8 cellular contexts compared by ENCODE assay signal in genomic region chrX:103941201-103941975, GRCh38. TPM values are rescaled to one million over a fixed set of nuclear protein-coding genes. Genes with fewer than 3 reads are reported as not detected.
DNase-seq lines count a peak whose midpoint lies in the region; ATAC-seq and TF ChIP-seq lines count a peak whose summit lies in the region.

No MANE protein-coding gene starts in this region.

- H3K4me3 ChIP-seq in Karpas-422 (ENCODE audit: low read length) = no peak overlapping the region
- no peak overlapping the region for H3K4me3 ChIP-seq in adrenal gland
- H3K4me3 ChIP-seq in kidney epithelial cell (ENCODE audit: low read depth, low read length) = no peak overlapping the region

- H3K9me3 ChIP-seq in Karpas-422 (ENCODE audit: low read length) = no peaks in the 10 kb centered on the region
- H3K9me3 ChIP-seq in adrenal gland (replicated peaks in 1 of 3) = no peaks in the 10 kb centered on the region

- intact Hi-C loops in adrenal gland (cut with DNase I) = no loop called here

- H3K36me3 ChIP-seq in Karpas-422 (ENCODE audit: insufficient read depth, low read length) = no peaks in the 10 kb centered on the region
- H3K36me3 ChIP-seq in adrenal gland (replicated peaks in 1 of 2) = no peaks in the 10 kb centered on the region
- H3K36me3 ChIP-seq in kidney epithelial cell (ENCODE audit: control insufficient read depth, insufficient read depth, low read length) = no peaks in the 10 kb centered on the region

- H3K9ac ChIP-seq in Karpas-422 (ENCODE audit: low read length) = no peak overlapping the region

- peak; percentile 26 for DNase-seq in CD1c-positive myeloid dendritic cell (ENCODE audit: extremely low spot score)
- peak; percentile 22 for DNase-seq in GM13976 (ENCODE audit: low spot score)
- DNase-seq in Karpas-422 = peak; percentile 69
- peak in 1 of 7 donors; percentile 1 for DNase-seq in adrenal gland
- DNase-seq in kidney epithelial cell (ENCODE audit: low read depth) = no peak
- no peak for DNase-seq in kidney glomerular epithelial cell (lab: John Stamatoyannopoulos, UW)

- no peaks in the 10 kb centered on the region for H3K79me2 ChIP-seq in Karpas-422 (ENCODE audit: low read length)

- in situ Hi-C loops in GM13976 (cut with MboI; ENCODE audit: low sequenced_read_pairs, unreplicated experiment) = no loop called here

- H4K20me1 ChIP-seq in Karpas-422 (ENCODE audit: insufficient read depth, low read depth, low read length) = no peaks in the 10 kb centered on the region

- no peaks in the 10 kb centered on the region for H3K9me2 ChIP-seq in Karpas-422 (replicated peaks; ENCODE audit: insufficient read depth, low read length)

- TF ChIP-seq CTCF in GM13976 (IDR thresholded peaks at IDR 0.05; ENCODE audit: borderline replicate concordance, control extremely low read depth, extremely low read depth, insufficient read depth, missing control alignments) = peak; percentile 18
- peak; percentile 24 to 54 (median 42) for TF ChIP-seq CTCF in adrenal gland (IDR thresholded peaks at IDR 0.05)
- peak; percentile 48 for TF ChIP-seq CTCF in kidney epithelial cell (IDR thresholded peaks at IDR 0.05; ENCODE audit: insufficient read depth, low read length, poor library complexity, severe bottlenecking)

- H3K27ac ChIP-seq in Karpas-422 (ENCODE audit: low read length) (no peak overlapping the region), adrenal gland (no peak overlapping the region)

- WGBS in adrenal gland, 4 donors = 14 to 22% (median 14%) methylated on average over 3 of the region's 3 CpGs

- H3K27me3 ChIP-seq in Karpas-422 (ENCODE audit: low read length) (no peaks in the 10 kb centered on the region), adrenal gland (peaks cover 8% of the 10 kb centered on the region), kidney epithelial cell (ENCODE audit: control insufficient read depth, insufficient read depth, low read length) (no peaks in the 10 kb centered on the region)

- H2AFZ ChIP-seq in Karpas-422 (ENCODE audit: low read length) = no peak overlapping the region

- ATAC-seq in GM19328 (IDR thresholded peaks at IDR 0.05; ENCODE audit: unreplicated experiment) = no peak
- no peak for ATAC-seq in GM21447 (IDR thresholded peaks at IDR 0.05; ENCODE audit: unreplicated experiment)

- TF ChIP-seq POLR2A in adrenal gland (IDR thresholded peaks at IDR 0.05) = no peak

- H3K4me1 ChIP-seq in Karpas-422 (ENCODE audit: low read length) (no peaks in the 10 kb centered on the region), adrenal gland (replicated peaks in 1 of 2) (no peaks in the 10 kb centered on the region)

- H3K4me2 ChIP-seq in Karpas-422 (ENCODE audit: low read depth, low read length, poor library complexity, severe bottlenecking) = no peak overlapping the region

RNA-seq across cellular contexts. Expression of gene TMSB15B, which starts 21.0 kb away (rescaled TPM):
- 1.0 and 13.2 TPM in 2 replicates for total RNA-seq in Karpas-422 (2014; rRNA removed; shearing (Covaris generic); ENCODE audit: low replicate concordance)
- total RNA-seq in adrenal gland (1 to 10 TPM in 3 of 8 donors, under 1 TPM in 3, not detected in 2; 0.25 to 2.0 (median 1.0) TPM), kidney epithelial cell (9.2 and 16.2 TPM in 2 replicates)
- 1 to 10 TPM; 1.5 to 2.7 (median 1.5) TPM for polyA plus RNA-seq in adrenal gland

Comparison
In these comparisons a context has a peak if more than half of its experiments do, and no peak if none do; other contexts are left out.
1. DNase-seq: peak in CD1c-positive myeloid dendritic cell (single experiment), GM13976 (single experiment) and Karpas-422 (single experiment); none in kidney epithelial cell (single experiment) and kidney glomerular epithelial cell (single experiment).
2. Peak in every context shown above with its lines, with median percentiles within 50 percentile points of each other: CTCF ChIP-seq.